15 cellular contexts compared by ENCODE assay signal in genomic region chr1:14627608-14628489, GRCh38. TPM values are rescaled to one million over a fixed set of nuclear protein-coding genes. Genes with fewer than 3 reads are reported as not detected.
DNase-seq lines count a peak whose midpoint lies in the region; ATAC-seq and TF ChIP-seq lines count a peak whose summit lies in the region.
"Had no signal": no experiment of that assay in that cellular context is flagged by ENCODE, and none has a peak within 500 bp of the region (broad histone marks: within the 10 kb centered on the region; RNA-seq: fewer than 3 reads in every experiment).

No MANE protein-coding gene starts in this region.

- H3K27ac Mint-ChIP-seq in nephron progenitor cell: peak overlapping the region; percentile 78
- H3K27ac Mint-ChIP-seq: activated naive CD8-positive, alpha-beta T cell treated with anti-CD3 and anti-CD28 coated beads, Interleukin-2, amount 10 ng/mL, durations not matched to agents 7 days and 5 days; natural killer cell had no signal

- intact Hi-C loops in left cardiac atrium (cut with DNase I) (no loop called here), PC-9 (cut with micrococcal nuclease; ENCODE audit: unreplicated experiment) (no loop called here)

- POLR2A ChIA-PET in PC-9 (lab: Charles Lee; ENCODE audit: unreplicated experiment): no interaction called here

- no peak for TF ChIP-seq CTCF in nephron progenitor cell (IDR thresholded peaks at IDR 0.05)
- TF ChIP-seq CTCF in PC-9 (conservative IDR thresholded peaks at IDR 0.05): no peak

- H3K36me3 ChIP-seq in PC-9 (ENCODE audit: low read depth): no peaks in the 10 kb centered on the region

- no peaks in the 10 kb centered on the region for H3F3A ChIP-seq in PC-9 (ENCODE audit: insufficient read depth, low read depth)

- H3K9me3 Mint-ChIP-seq in nephron progenitor cell: peaks cover 7% of the 10 kb centered on the region
- H3K9me3 Mint-ChIP-seq: natural killer cell had no signal

- ATAC-seq in left cardiac atrium (peak; percentile 17 to 34), HG03095 (IDR thresholded peaks at IDR 0.05; ENCODE audit: unreplicated experiment) (no peak), GM18907 (IDR thresholded peaks at IDR 0.05; ENCODE audit: unreplicated experiment) (no peak)
- ATAC-seq: natural killer cell had no signal

- no peaks in the 10 kb centered on the region for H3K27me3 Mint-ChIP-seq in nephron progenitor cell (ENCODE audit: low read depth, poor library complexity)

- no peak overlapping the region for H3K27ac ChIP-seq in PC-9
- H3K27ac ChIP-seq: GM23248 had no signal

- peaks cover 16% of the 10 kb centered on the region for H3K36me3 Mint-ChIP-seq in nephron progenitor cell (ENCODE audit: low read depth)
- H3K36me3 Mint-ChIP-seq: activated naive CD8-positive, alpha-beta T cell treated with anti-CD3 and anti-CD28 coated beads, Interleukin-2, amount 10 ng/mL, durations not matched to agents 7 days and 5 days; natural killer cell had no signal

- H3K4me1 ChIP-seq in PC-9 (replicated peaks; ENCODE audit: insufficient read depth): no peaks in the 10 kb centered on the region

- no peaks in the 10 kb centered on the region for H3K9me3 ChIP-seq in PC-9 (ENCODE audit: insufficient read depth, low read depth)

- no peaks in the 10 kb centered on the region for H4K20me1 ChIP-seq in PC-9 (ENCODE audit: insufficient read depth)

- peak; percentile 78 for DNase-seq in Ammon's horn (ENCODE audit: low spot score)
- DNase-seq in astrocyte of the hippocampus (ENCODE audit: low read depth, low spot score): peak; percentile 71
- no peak for DNase-seq in left cardiac atrium
- no peak for DNase-seq in nephron progenitor cell
- DNase-seq in NCI-H82 treated with DMSO at 0.1 percent for 48 hours (lab: John Stamatoyannopoulos, UW; ENCODE audit: unreplicated experiment): no peak
- DNase-seq in PC-9: no peak
- DNase-seq: activated naive CD8-positive, alpha-beta T cell treated with anti-CD3 and anti-CD28 coated beads, Interleukin-2, amount 10 ng/mL, durations not matched to agents 7 days and 5 days; GM23248; natural killer cell; NCI-H1417 treated with DMSO at 0.1 percent for 48 hours; NCI-H446 had no signal

- BruUV-seq in PC-9 (replicated peaks; lab: Mats Ljungman, UMichigan): no TSS peak

- H3K4me1 Mint-ChIP-seq in nephron progenitor cell: peaks cover 43% of the 10 kb centered on the region
- H3K4me1 Mint-ChIP-seq: activated naive CD8-positive, alpha-beta T cell treated with anti-CD3 and anti-CD28 coated beads, Interleukin-2, amount 10 ng/mL, durations not matched to agents 7 days and 5 days; natural killer cell had no signal

- no peak overlapping the region for H2AFZ ChIP-seq in PC-9
- H2AFZ ChIP-seq: GM23248 had no signal

- no peaks in the 10 kb centered on the region for H3K79me2 ChIP-seq in PC-9 (ENCODE audit: low read depth)

- peaks cover 44% of the 10 kb centered on the region for H3K27me3 ChIP-seq in PC-9 (ENCODE audit: insufficient read depth, low read depth)

- CTCF ChIA-PET in PC-9 (lab: Charles Lee): no interaction called here

- H3K4me3 Mint-ChIP-seq in nephron progenitor cell: no peak overlapping the region
- H3K4me3 Mint-ChIP-seq: activated naive CD8-positive, alpha-beta T cell treated with anti-CD3 and anti-CD28 coated beads, Interleukin-2, amount 10 ng/mL, durations not matched to agents 7 days and 5 days; natural killer cell had no signal

- H3K4me2 ChIP-seq in PC-9: no peak overlapping the region
- H3K4me2 ChIP-seq: smooth muscle cell had no signal

- H3K4me3 ChIP-seq in PC-9: no peak overlapping the region
- H3K4me3 ChIP-seq: GM23248, K562, smooth muscle cell had no signal

- H3K9me2 ChIP-seq in PC-9 (ENCODE audit: insufficient read depth): no peaks in the 10 kb centered on the region

RNA-seq across cellular contexts. Expression of gene KAZN, which starts 29.4 kb away (rescaled TPM):
- total RNA-seq in left cardiac atrium: 10 to 100 TPM; 12.6 to 15.7 TPM
- 15.6 TPM in 2 replicates for total RNA-seq in PC-9 (2021)

Comparison
In these comparisons a context has a peak if more than half of its experiments do, and no peak if none do; other contexts are left out.
1. DNase-seq: peak in Ammon's horn (single experiment) and astrocyte of the hippocampus (single experiment); none in left cardiac atrium (single experiment), nephron progenitor cell (single experiment), NCI-H82 treated with DMSO at 0.1 percent for 48 hours (single experiment) and PC-9 (0 of 2).
2. ATAC-seq: peak in left cardiac atrium (2 of 2); none in HG03095 (single experiment) and GM18907 (single experiment).